Comparison of ENCODE assay signal across 8 cellular contexts in genomic region chr1:28246427-28246832, GRCh38. TPM values are rescaled to one million over a fixed set of nuclear protein-coding genes. Genes with fewer than 3 reads are reported as not detected.
DNase-seq lines count a peak whose midpoint lies in the region; ATAC-seq and TF ChIP-seq lines count a peak whose summit lies in the region.

No MANE protein-coding gene starts in this region.

- H4K20me1 ChIP-seq in fibroblast of lung (ENCODE audit: control insufficient read depth, extremely low read depth, insufficient read depth, low read length): no peaks in the 10 kb centered on the region

- POLR2A ChIA-PET in T-cell (lab: Charles Lee): interaction anchor here (0.5 to 4.6 kb wide), 28 partner anchors 9 to 1868 kb away, joined by 3 to 37 read pairs (median 6); partner anchors contain the start of genes ATP5IF1 (in 2 of the 2), DNAJC8 (in 1 of the 2), FAM76A (in 1 of the 2) and MED18 (in 1 of the 2)

- no peak for TF ChIP-seq CTCF in fibroblast of lung (conservative IDR thresholded peaks at IDR 0.05 in 1 of 2, IDR thresholded peaks at IDR 0.05 in 1 of 2; ENCODE audit: low read depth in 1 of 2, low read length in 2 of 2)

- ATAC-seq in CD4-positive, CD25-positive, alpha-beta regulatory T cell (ENCODE audit: low read depth in 2 of 2): peak; percentile 24 to 32
- peak; percentile 10 to 65 (median 22) for ATAC-seq in T-cell (replicated peaks in 1 of 4)
- no peak for ATAC-seq in GM21515 (IDR thresholded peaks at IDR 0.05; ENCODE audit: unreplicated experiment)

- peak overlapping the region; percentile 51 for H2AFZ ChIP-seq in fibroblast of lung (ENCODE audit: low read length)

- H3K27me3 ChIP-seq in CD4-positive, CD25-positive, alpha-beta regulatory T cell (ENCODE audit: control insufficient read depth, insufficient read depth, low read length): no peaks in the 10 kb centered on the region
- H3K27me3 ChIP-seq in H7 (ENCODE audit: control insufficient read depth, insufficient read depth, low read length) (no peaks in the 10 kb centered on the region), fibroblast of lung (ENCODE audit: control insufficient read depth, insufficient read depth, low read length) (no peaks in the 10 kb centered on the region)

- CTCF ChIA-PET in T-cell (lab: Charles Lee): interaction anchor here (0.6 to 2.1 kb wide), 14 partner anchors 9 to 1413 kb away, joined by 3 to 17 read pairs (median 4); partner anchors contain the start of genes ATP5IF1 (in 2 of the 2), FAM76A (in 1 of the 2), MED18 (in 1 of the 2) and SRSF4 (in 1 of the 2)

- peaks cover 3% of the 10 kb centered on the region for H3K36me3 Mint-ChIP-seq in CD4-positive, CD25-positive, alpha-beta regulatory T cell
- no peaks in the 10 kb centered on the region for H3K36me3 Mint-ChIP-seq in T-cell

- H3K4me3 ChIP-seq in CD4-positive, CD25-positive, alpha-beta regulatory T cell (ENCODE audit: low read depth, low read length): peak overlapping the region; percentile 96
- H3K4me3 ChIP-seq in H7 (ENCODE audit: insufficient read depth, low read depth, low read length): peak overlapping the region; percentile 50
- peak overlapping the region; percentile 57 to 75 (median 66) for H3K4me3 ChIP-seq in fibroblast of lung (replicated peaks in 1 of 4; ENCODE audit: control extremely low read depth in 1 of 4, insufficient read depth in 1 of 4, low read depth in 3 of 4, low read length in 4 of 4)

- H3K9me3 ChIP-seq in CD4-positive, CD25-positive, alpha-beta regulatory T cell (ENCODE audit: control insufficient read depth in 2 of 2, low read length in 2 of 2): no peaks in the 10 kb centered on the region
- H3K9me3 ChIP-seq in fibroblast of lung (ENCODE audit: control insufficient read depth, insufficient read depth, low read depth, low read length): no peaks in the 10 kb centered on the region

- peak overlapping the region; percentile 98 for H3K27ac ChIP-seq in CD4-positive, CD25-positive, alpha-beta regulatory T cell (ENCODE audit: insufficient read depth, low read length, poor library complexity, severe bottlenecking)
- peak overlapping the region; percentile 57 for H3K27ac ChIP-seq in fibroblast of lung (ENCODE audit: insufficient read depth, low read length)

- peak; percentile 40 to 88 (median 86) for DNase-seq in CD4-positive, CD25-positive, alpha-beta regulatory T cell
- DNase-seq in H7 (no peak), T-cell (peak in 28 of 34 experiments; percentile 25 to 74 (median 56)), fibroblast of lung (ENCODE audit: low read depth in 2 of 2) (no peak), renal cortical epithelial cell (ENCODE audit: low read depth) (peak; percentile 75), hepatic stellate cell (ENCODE audit: low spot score) (no peak), inferior parietal cortex (ENCODE audit: extremely low spot score) (no peak)

- H3K4me1 ChIP-seq in CD4-positive, CD25-positive, alpha-beta regulatory T cell (ENCODE audit: control insufficient read depth, insufficient read depth, low read length, poor library complexity, severe bottlenecking): peaks cover 60% of the 10 kb centered on the region
- H3K4me1 ChIP-seq in fibroblast of lung (ENCODE audit: control insufficient read depth, extremely low read depth, insufficient read depth, low read length): peaks cover 12% of the 10 kb centered on the region

- H3K4me2 ChIP-seq in fibroblast of lung (ENCODE audit: extremely low read depth, insufficient read depth, low read length): peak overlapping the region; percentile 87

- H3K79me2 ChIP-seq in fibroblast of lung (ENCODE audit: control insufficient read depth, insufficient read depth, low read length): no peaks in the 10 kb centered on the region

- no peaks in the 10 kb centered on the region for H3K36me3 ChIP-seq in CD4-positive, CD25-positive, alpha-beta regulatory T cell (ENCODE audit: control insufficient read depth, insufficient read depth, low read length)
- H3K36me3 ChIP-seq in H7 (replicated peaks; ENCODE audit: control insufficient read depth, insufficient read depth, low read length) (peaks cover 1% of the 10 kb centered on the region), fibroblast of lung (ENCODE audit: control insufficient read depth, insufficient read depth, low read length) (no peaks in the 10 kb centered on the region)

- peak overlapping the region; percentile 91 to 97 (median 94) for H3K27ac Mint-ChIP-seq in CD4-positive, CD25-positive, alpha-beta regulatory T cell
- peak overlapping the region; percentile 88 to 94 for H3K27ac Mint-ChIP-seq in T-cell

- no peaks in the 10 kb centered on the region for H3K9me3 Mint-ChIP-seq in CD4-positive, CD25-positive, alpha-beta regulatory T cell
- no peaks in the 10 kb centered on the region for H3K9me3 Mint-ChIP-seq in T-cell

- H3K4me1 Mint-ChIP-seq in CD4-positive, CD25-positive, alpha-beta regulatory T cell: peaks cover 25 to 64% (median 40%) of the 10 kb centered on the region in 4 donors
- H3K4me1 Mint-ChIP-seq in T-cell: peaks cover 51 to 63% (median 61%) of the 10 kb centered on the region in 3 donors

- H3K27me3 Mint-ChIP-seq in CD4-positive, CD25-positive, alpha-beta regulatory T cell: no peaks in the 10 kb centered on the region
- H3K27me3 Mint-ChIP-seq in T-cell: no peaks in the 10 kb centered on the region

- peak overlapping the region; percentile 87 to 96 (median 90) for H3K4me3 Mint-ChIP-seq in CD4-positive, CD25-positive, alpha-beta regulatory T cell
- H3K4me3 Mint-ChIP-seq in T-cell: peak overlapping the region; percentile 83 to 93 (median 86)

- no peak overlapping the region for H3K9ac ChIP-seq in fibroblast of lung (ENCODE audit: insufficient read depth, low read length)

RNA-seq across cellular contexts. Expression of gene ATP5IF1, which starts 10.5 kb away (rescaled TPM):
- total RNA-seq in CD4-positive, CD25-positive, alpha-beta regulatory T cell: 96.6 TPM
- polyA plus RNA-seq in CD4-positive, CD25-positive, alpha-beta regulatory T cell: 100 to 1,000 TPM; 467 to 676 (median 604) TPM
- 211 and 240 TPM in 2 replicates for total RNA-seq in H7 (2014; rRNA removed; shearing (Covaris generic))
- total RNA-seq in T-cell (100 to 1,000 TPM in 1 of 5 donors, 10 to 100 TPM in 4; 74.4 to 106 (median 93.5) TPM), fibroblast of lung (100 and 146 TPM in 2 replicates), renal cortical epithelial cell (168 and 205 TPM in 2 replicates)
- polyA plus RNA-seq in fibroblast of lung: 269 and 279 TPM in 2 replicates
- 333 and 339 TPM in 2 replicates for polyA plus RNA-seq in fibroblast of lung (2012)
- 18.3 and 26.1 TPM in 2 replicates for polyA minus RNA-seq in fibroblast of lung (ENCODE audit: low replicate concordance)

RNA-seq across cellular contexts. Expression of gene SESN2, which starts 12.9 kb away (rescaled TPM):
- total RNA-seq in CD4-positive, CD25-positive, alpha-beta regulatory T cell: 13.9 TPM
- 1 to 10 TPM; 5.0 to 8.9 (median 6.9) TPM for polyA plus RNA-seq in CD4-positive, CD25-positive, alpha-beta regulatory T cell
- total RNA-seq in H7 (2014; rRNA removed; shearing (Covaris generic)): 34.9 and 36.0 TPM in 2 replicates
- total RNA-seq in T-cell (10 to 100 TPM in 1 of 5 donors, 1 to 10 TPM in 4; 7.1 to 11.9 (median 8.6) TPM), fibroblast of lung (40.1 and 55.2 TPM in 2 replicates), renal cortical epithelial cell (35.4 and 42.1 TPM in 2 replicates)
- polyA plus RNA-seq in fibroblast of lung: 8.4 and 12.4 TPM in 2 replicates
- 9.7 and 15.0 TPM in 2 replicates for polyA plus RNA-seq in fibroblast of lung (2012)
- 26.2 and 35.5 TPM in 2 replicates for polyA minus RNA-seq in fibroblast of lung (ENCODE audit: low replicate concordance)

RNA-seq across cellular contexts. Expression of gene DNAJC8, which starts 13.6 kb away (rescaled TPM):
- total RNA-seq in CD4-positive, CD25-positive, alpha-beta regulatory T cell: 75.3 TPM
- 100 to 1,000 TPM; 152 to 181 (median 157) TPM for polyA plus RNA-seq in CD4-positive, CD25-positive, alpha-beta regulatory T cell
- 115 and 117 TPM in 2 replicates for total RNA-seq in H7 (2014; rRNA removed; shearing (Covaris generic))
- total RNA-seq in T-cell (10 to 100 TPM; 61.8 to 68.0 (median 67.2) TPM), fibroblast of lung (56.1 and 57.0 TPM in 2 replicates), renal cortical epithelial cell (70.0 and 71.1 TPM in 2 replicates)
- 120 and 157 TPM in 2 replicates for polyA plus RNA-seq in fibroblast of lung
- 95.6 and 130 TPM in 2 replicates for polyA plus RNA-seq in fibroblast of lung (2012)
- polyA minus RNA-seq in fibroblast of lung (ENCODE audit: low replicate concordance): 37.7 and 63.8 TPM in 2 replicates

Comparison
In these comparisons a context has a peak if more than half of its experiments do, and no peak if none do; other contexts are left out.
1. DNase-seq: peak in CD4-positive, CD25-positive, alpha-beta regulatory T cell (3 of 3), T-cell (28 of 34) and renal cortical epithelial cell (single experiment); none in H7 (single experiment), fibroblast of lung (0 of 2), hepatic stellate cell (single experiment) and inferior parietal cortex (single experiment).
2. Peak in every context shown above with its lines, with median percentiles within 50 percentile points of each other: H3K4me3 ChIP-seq.